ENCODE assay signal across 1 cellular context in genomic region chr19:48203794-48204628, GRCh38.
TF ChIP-seq lines count a peak whose summit lies in the region.

No MANE protein-coding gene starts in this region.

TF ChIP-seq in SK-N-SH, 30 proteins besides CTCF, POLR2A, EP300 and RAD21 (continued from another document):
- TF ChIP-seq NFIC (IDR thresholded peaks at IDR 0.05; ENCODE audit: borderline replicate concordance) (no peak), CHD2 (IDR thresholded peaks at IDR 0.05; ENCODE audit: low read length, partially characterized antibody) (peak; percentile 37), EZH2phosphoT487 (IDR thresholded peaks at IDR 0.05; ENCODE audit: borderline replicate concordance, low read depth) (no peak), NRF1 (IDR thresholded peaks at IDR 0.05; ENCODE audit: low read depth, low read length) (peak; percentile 97), TAF1 (IDR thresholded peaks at IDR 0.05; ENCODE audit: borderline replicate concordance, low read depth, low read length) (peak; percentile 80), GATA2 (CRISPR knock-in tag; IDR thresholded peaks at IDR 0.05) (no peak), MAX (IDR thresholded peaks at IDR 0.05; ENCODE audit: low read depth) (peak; percentile 73)
